In genomic region chr15:38129531-38130199, GRCh38 we compare ENCODE assay signal across 8 cellular contexts.
DNase-seq lines count a peak whose midpoint lies in the region; ATAC-seq and TF ChIP-seq lines count a peak whose summit lies in the region.

No MANE protein-coding gene starts in this region.

- no peaks in the 10 kb centered on the region for H3K36me3 Mint-ChIP-seq in GM23338 (ENCODE audit: low read depth)
- no peaks in the 10 kb centered on the region for H3K36me3 Mint-ChIP-seq in memory B cell

- no peaks in the 10 kb centered on the region for H3K9me3 Mint-ChIP-seq in GM23338
- no peaks in the 10 kb centered on the region for H3K9me3 Mint-ChIP-seq in memory B cell

- no peak for ATAC-seq in GM23338
- ATAC-seq in memory B cell (ENCODE audit: low read depth), result peak; percentile 86

- peaks cover 15% of the 10 kb centered on the region for H3K4me1 Mint-ChIP-seq in GM23338
- peaks cover 15% of the 10 kb centered on the region for H3K4me1 Mint-ChIP-seq in memory B cell

- no peaks in the 10 kb centered on the region for H3K9me2 ChIP-seq in GM23338 (ENCODE audit: insufficient read depth)

- H3K4me1 ChIP-seq in GM23338 (ENCODE audit: insufficient read depth), result no peaks in the 10 kb centered on the region
- H3K4me1 ChIP-seq in thyroid gland, result peaks cover 0 to 13% of the 10 kb centered on the region in 2 donors

- H3K4me3 ChIP-seq in GM12865 (ENCODE audit: low read depth, low read length) (peak overlapping the region; percentile 18), GM23338 (no peak overlapping the region), thyroid gland (replicated peaks in 1 of 3) (no peak overlapping the region)

- H2AFZ ChIP-seq in GM23338, result peak overlapping the region; percentile 84; the same call in 1 of the 2 replicates

- 55 to 63% methylated on average over 12 of the region's 12 CpGs for WGBS in thyroid gland, 2 donors

- TF ChIP-seq CTCF in GM12865 (IDR thresholded peaks at IDR 0.05; ENCODE audit: insufficient read depth, low read depth, low read length, missing control alignments) (no peak), GM23338 (conservative IDR thresholded peaks at IDR 0.05; ENCODE audit: low read depth in 2 of 2) (no peak), thyroid gland (IDR thresholded peaks at IDR 0.05) (no peak)

- H3K27ac Mint-ChIP-seq in GM23338 (no peak overlapping the region), memory B cell (no peak overlapping the region)

- H3F3A ChIP-seq in GM23338 (replicated peaks; ENCODE audit: low read depth), result no peaks in the 10 kb centered on the region

- H3K36me3 ChIP-seq in GM23338 (ENCODE audit: insufficient read depth) (no peaks in the 10 kb centered on the region), thyroid gland (no peaks in the 10 kb centered on the region)

- H3K9me3 ChIP-seq in thyroid gland, result no peaks in the 10 kb centered on the region

- no peak overlapping the region for H3K4me3 Mint-ChIP-seq in GM23338
- H3K4me3 Mint-ChIP-seq in memory B cell, result peak overlapping the region; percentile 74

- H3K27ac ChIP-seq in GM23338 (ENCODE audit: low read depth) (no peak overlapping the region), thyroid gland (peak overlapping the region; percentile 8 to 52 (median 9))

- H3K27me3 ChIP-seq in GM23338 (ENCODE audit: insufficient read depth) (no peaks in the 10 kb centered on the region), thyroid gland (no peaks in the 10 kb centered on the region)

- DNase-seq in GM12865 (ENCODE audit: low read depth), result peak; percentile 49
- DNase-seq in GM23338 (ENCODE audit: low spot score), result no peak
- DNase-seq in NAMALWA (ENCODE audit: low spot score), result peak; percentile 68
- DNase-seq in dedifferentiated amniotic fluid mesenchymal stem cell (ENCODE audit: extremely low spot score), result peak; percentile 92
- DNase-seq in memory B cell (ENCODE audit: low spot score in 2 of 2), result peak in 1 of 2 donors; percentile 5
- DNase-seq in thyroid gland, result peak; percentile 25 to 40
- no peak for DNase-seq in cerebellum (ENCODE audit: low spot score)
- DNase-seq in effector CD4-positive, alpha-beta T cell, result no peak

- TF ChIP-seq POLR2A in thyroid gland (IDR thresholded peaks at IDR 0.05), result no peak

- intact Hi-C loops in thyroid gland (cut with DNase I), result no loop called here

- no peaks in the 10 kb centered on the region for H4K20me1 ChIP-seq in GM23338 (replicated peaks; ENCODE audit: insufficient read depth)

- H3K4me2 ChIP-seq in GM23338, result no peak overlapping the region

- no peaks in the 10 kb centered on the region for H3K27me3 Mint-ChIP-seq in GM23338 (ENCODE audit: insufficient read depth, low read depth, poor library complexity)
- H3K27me3 Mint-ChIP-seq in memory B cell, result peaks cover 1% of the 10 kb centered on the region

- H3K79me2 ChIP-seq in GM23338 (replicated peaks; ENCODE audit: insufficient read depth), result no peaks in the 10 kb centered on the region

TF ChIP-seq in GM23338, 12 proteins besides CTCF, POLR2A, EP300 and RAD21:
- TF ChIP-seq REST (IDR thresholded peaks at IDR 0.05; ENCODE audit: unreplicated experiment), result no peak
- TF ChIP-seq ETS1 (IDR thresholded peaks at IDR 0.05), result no peak
- no peak for TF ChIP-seq EZH2phosphoT487 (IDR thresholded peaks at IDR 0.05; ENCODE audit: unreplicated experiment)
- no peak for TF ChIP-seq STAT1 (IDR thresholded peaks at IDR 0.05; ENCODE audit: unreplicated experiment)
- no peak for TF ChIP-seq EZH2 (IDR thresholded peaks at IDR 0.05; ENCODE audit: low read depth, unreplicated experiment)
- no peak for TF ChIP-seq NANOG (IDR thresholded peaks at IDR 0.05; ENCODE audit: borderline replicate concordance)
- TF ChIP-seq JUNB (IDR thresholded peaks at IDR 0.05; ENCODE audit: unreplicated experiment), result no peak
- TF ChIP-seq ZNF331 (CRISPR knock-in tag; IDR thresholded peaks at IDR 0.05; ENCODE audit: low read depth), result no peak
- TF ChIP-seq ZNF114 (CRISPR knock-in tag; IDR thresholded peaks at IDR 0.05), result no peak

Comparison
In these comparisons a context has a peak if more than half of its experiments do, and no peak if none do; other contexts are left out.
1. DNase-seq: peak in GM12865 (single experiment), NAMALWA (single experiment), dedifferentiated amniotic fluid mesenchymal stem cell (single experiment) and thyroid gland (2 of 2); none in GM23338 (single experiment), cerebellum (single experiment) and effector CD4-positive, alpha-beta T cell (single experiment).